In genomic region chr13:37202264-37202663, GRCh38 we compare ENCODE assay signal across 20 cellular contexts.
DNase-seq lines count a peak whose midpoint lies in the region; ATAC-seq, FAIRE-seq and TF ChIP-seq lines count a peak whose summit lies in the region.
"Had no signal": no experiment of that assay in that cellular context is flagged by ENCODE, and none has a peak within 500 bp of the region (broad histone marks: within the 10 kb centered on the region; RNA-seq: fewer than 3 reads in every experiment).

No MANE protein-coding gene starts in this region.

- H3K9me2 ChIP-seq in GM23248 (ENCODE audit: insufficient read depth) (no peaks in the 10 kb centered on the region), GM23338 (ENCODE audit: insufficient read depth) (no peaks in the 10 kb centered on the region)

- WGBS in GM23248 (ENCODE audit: low coverage in 1 of 2, low lambda C conversion rate in 2 of 2, missing lambda C conversion rate in 2 of 2), 2 experiments, result 76 to 77% methylated on average over 2 of the region's 2 CpGs

- H3K27ac ChIP-seq in GM23248, result no peak overlapping the region
- H3K27ac ChIP-seq in astrocyte (ENCODE audit: low read depth, low read length), result peak overlapping the region; percentile 18
- H3K27ac ChIP-seq in iPS-20b (ENCODE audit: low read length), result peak overlapping the region; percentile 23
- no peak overlapping the region for H3K27ac ChIP-seq in GM23338 (ENCODE audit: low read depth)
- H3K27ac ChIP-seq: C4-2B, HL-60, SJCRH30 had no signal

- H3K4me3 Mint-ChIP-seq in astrocyte (ENCODE audit: unreplicated experiment) (no peak overlapping the region), GM23338 (no peak overlapping the region)

- peaks cover 10% of the 10 kb centered on the region for H3K4me1 ChIP-seq in GM23248 (ENCODE audit: insufficient read depth)
- peaks cover 4% of the 10 kb centered on the region for H3K4me1 ChIP-seq in astrocyte (ENCODE audit: insufficient read depth, low read length)
- peaks cover 34% of the 10 kb centered on the region for H3K4me1 ChIP-seq in iPS-20b (ENCODE audit: insufficient read depth, low read length)
- H3K4me1 ChIP-seq in GM23338 (ENCODE audit: insufficient read depth), result peaks cover 22% of the 10 kb centered on the region; the same call in 1 of the 2 replicates
- H3K4me1 ChIP-seq: SJCRH30 had no signal

- TF ChIP-seq CTCF in astrocyte (IDR thresholded peaks at IDR 0.05; ENCODE audit: insufficient read depth, low read depth, low read length) (no peak), GM23338 (conservative IDR thresholded peaks at IDR 0.05; ENCODE audit: low read depth in 2 of 2) (no peak), D721Med (IDR thresholded peaks at IDR 0.05; ENCODE audit: insufficient read depth, missing control alignments) (no peak)

- H3K9me3 ChIP-seq in GM23248 (ENCODE audit: low read depth), result no peaks in the 10 kb centered on the region
- no peaks in the 10 kb centered on the region for H3K9me3 ChIP-seq in astrocyte (ENCODE audit: insufficient read depth, low read depth, low read length)
- H3K9me3 ChIP-seq in iPS-20b (ENCODE audit: insufficient read depth, low read depth, low read length), result no peaks in the 10 kb centered on the region
- H3K9me3 ChIP-seq: SJCRH30 had no signal

- H3K4me2 ChIP-seq in GM23248 (ENCODE audit: unreplicated experiment) (no peak overlapping the region), astrocyte (ENCODE audit: low read length) (no peak overlapping the region), GM23338 (no peak overlapping the region)

- H3K4me3 ChIP-seq in GM23248 (no peak overlapping the region), astrocyte (ENCODE audit: insufficient read depth, low read depth, low read length) (no peak overlapping the region), iPS-20b (ENCODE audit: low read length) (no peak overlapping the region), GM23338 (no peak overlapping the region)
- H3K4me3 ChIP-seq: SJCRH30 had no signal

- H3F3A ChIP-seq in GM23248 (ENCODE audit: insufficient read depth) (no peaks in the 10 kb centered on the region), GM23338 (replicated peaks; ENCODE audit: low read depth) (no peaks in the 10 kb centered on the region)

- FAIRE-seq in astrocyte (lab: Jason Lieb, UNC) (peak; percentile 86), D721Med (lab: Jason Lieb, UNC) (no peak)
- FAIRE-seq: GM19239, H54 had no signal

- no peaks in the 10 kb centered on the region for H3K36me3 ChIP-seq in GM23248 (ENCODE audit: low read depth)
- H3K36me3 ChIP-seq in astrocyte (ENCODE audit: insufficient read depth, low read length), result no peaks in the 10 kb centered on the region
- H3K36me3 ChIP-seq in iPS-20b (ENCODE audit: insufficient read depth, low read depth, low read length), result no peaks in the 10 kb centered on the region
- H3K36me3 ChIP-seq in GM23338 (ENCODE audit: insufficient read depth), result no peaks in the 10 kb centered on the region
- H3K36me3 ChIP-seq: SJCRH30 had no signal

- DNase-seq in AG08395 (ENCODE audit: low spot score) (peak; percentile 60), GM23248 (peak; percentile 16), astrocyte (ENCODE audit: low read depth) (peak; percentile 46), GM23338 (ENCODE audit: low spot score) (no peak), D721Med (ENCODE audit: insufficient read length, low spot score) (no peak), germinal center (ENCODE audit: low spot score) (no peak), NCI-H1417 treated with DMSO at 0.1 percent for 48 hours (lab: John Stamatoyannopoulos, UW) (no peak)
- DNase-seq: 8988T, DMS 273 treated with DMSO at 0.1 percent for 48 hours, NCI-H146, NCI-H2081, NCI-H510A, NCI-H774, PC-3, SJCRH30 had no signal

- no peaks in the 10 kb centered on the region for H3K36me3 Mint-ChIP-seq in astrocyte (ENCODE audit: low read depth, unreplicated experiment)
- no peaks in the 10 kb centered on the region; the same call in 2 of the 3 replicates for H3K36me3 Mint-ChIP-seq in GM23338 (ENCODE audit: low read depth)

- H4K20me1 ChIP-seq in GM23248 (ENCODE audit: insufficient read depth) (no peaks in the 10 kb centered on the region), astrocyte (ENCODE audit: insufficient read depth, low read length) (no peaks in the 10 kb centered on the region), GM23338 (replicated peaks; ENCODE audit: insufficient read depth) (no peaks in the 10 kb centered on the region)

- no peaks in the 10 kb centered on the region for H3K79me2 ChIP-seq in GM23248 (ENCODE audit: insufficient read depth)
- H3K79me2 ChIP-seq in astrocyte (ENCODE audit: insufficient read depth, low read length), result no peaks in the 10 kb centered on the region
- no peaks in the 10 kb centered on the region for H3K79me2 ChIP-seq in GM23338 (replicated peaks; ENCODE audit: insufficient read depth)

- H3K4me1 Mint-ChIP-seq in astrocyte (ENCODE audit: low read depth, unreplicated experiment) (peaks cover 2% of the 10 kb centered on the region), GM23338 (peaks cover 34% of the 10 kb centered on the region)

- in situ Hi-C loops in GM23248 (cut with MboI), result no loop called here

- H3K27me3 ChIP-seq in GM23248 (replicated peaks; ENCODE audit: insufficient read depth) (no peaks in the 10 kb centered on the region), astrocyte (ENCODE audit: insufficient read depth, low read length) (no peaks in the 10 kb centered on the region), iPS-20b (ENCODE audit: insufficient read depth, low read length) (no peaks in the 10 kb centered on the region), GM23338 (ENCODE audit: insufficient read depth) (no peaks in the 10 kb centered on the region)
- H3K27me3 ChIP-seq: SJCRH30 had no signal

- H3K9ac ChIP-seq in GM23248, result no peak overlapping the region
- no peak overlapping the region for H3K9ac ChIP-seq in astrocyte (ENCODE audit: low read length)
- H3K9ac ChIP-seq in iPS-20b (ENCODE audit: low read depth, low read length), result no peak overlapping the region

- H3K9me3 Mint-ChIP-seq in astrocyte (ENCODE audit: unreplicated experiment) (no peaks in the 10 kb centered on the region), GM23338 (no peaks in the 10 kb centered on the region; the same call in 2 of the 3 replicates)

- ATAC-seq in GM23338, result no peak
- ATAC-seq: PC-3 had no signal

- no peak overlapping the region for H3K27ac Mint-ChIP-seq in astrocyte (ENCODE audit: unreplicated experiment)
- no peak overlapping the region for H3K27ac Mint-ChIP-seq in GM23338

- no peaks in the 10 kb centered on the region for H3K27me3 Mint-ChIP-seq in astrocyte (ENCODE audit: low read depth, unreplicated experiment)
- H3K27me3 Mint-ChIP-seq in GM23338 (ENCODE audit: insufficient read depth, low read depth, poor library complexity), result peaks cover 2% of the 10 kb centered on the region

- H2AFZ ChIP-seq in GM23248, result no peak overlapping the region
- H2AFZ ChIP-seq in astrocyte (ENCODE audit: low read depth, low read length), result no peak overlapping the region
- no peak overlapping the region for H2AFZ ChIP-seq in GM23338

TF ChIP-seq in GM23338, 12 proteins besides CTCF, POLR2A, EP300 and RAD21:
- TF ChIP-seq REST (IDR thresholded peaks at IDR 0.05; ENCODE audit: unreplicated experiment) (no peak), ETS1 (IDR thresholded peaks at IDR 0.05) (no peak), POLR2AphosphoS5 (IDR thresholded peaks at IDR 0.05; ENCODE audit: low read depth) (no peak), NANOG (IDR thresholded peaks at IDR 0.05; ENCODE audit: borderline replicate concordance) (no peak), ZNF331 (CRISPR knock-in tag; IDR thresholded peaks at IDR 0.05; ENCODE audit: low read depth) (no peak), EZH2 (IDR thresholded peaks at IDR 0.05; ENCODE audit: low read depth, unreplicated experiment) (no peak), STAT1 (IDR thresholded peaks at IDR 0.05; ENCODE audit: unreplicated experiment) (no peak), ZNF114 (CRISPR knock-in tag; IDR thresholded peaks at IDR 0.05) (no peak)

Comparison
In these comparisons a context has a peak if more than half of its experiments do, and no peak if none do; other contexts are left out.
1. DNase-seq: peak in AG08395 (single experiment), GM23248 (single experiment) and astrocyte (single experiment); none in GM23338 (single experiment), D721Med (single experiment), germinal center (single experiment) and NCI-H1417 treated with DMSO at 0.1 percent for 48 hours (single experiment).
2. H3K27ac ChIP-seq: peak in astrocyte (single experiment) and iPS-20b (single experiment); none in GM23248 (single experiment) and GM23338 (single experiment).